Comparison of ENCODE assay signal across 17 cellular contexts in the genomic region with DNA sequence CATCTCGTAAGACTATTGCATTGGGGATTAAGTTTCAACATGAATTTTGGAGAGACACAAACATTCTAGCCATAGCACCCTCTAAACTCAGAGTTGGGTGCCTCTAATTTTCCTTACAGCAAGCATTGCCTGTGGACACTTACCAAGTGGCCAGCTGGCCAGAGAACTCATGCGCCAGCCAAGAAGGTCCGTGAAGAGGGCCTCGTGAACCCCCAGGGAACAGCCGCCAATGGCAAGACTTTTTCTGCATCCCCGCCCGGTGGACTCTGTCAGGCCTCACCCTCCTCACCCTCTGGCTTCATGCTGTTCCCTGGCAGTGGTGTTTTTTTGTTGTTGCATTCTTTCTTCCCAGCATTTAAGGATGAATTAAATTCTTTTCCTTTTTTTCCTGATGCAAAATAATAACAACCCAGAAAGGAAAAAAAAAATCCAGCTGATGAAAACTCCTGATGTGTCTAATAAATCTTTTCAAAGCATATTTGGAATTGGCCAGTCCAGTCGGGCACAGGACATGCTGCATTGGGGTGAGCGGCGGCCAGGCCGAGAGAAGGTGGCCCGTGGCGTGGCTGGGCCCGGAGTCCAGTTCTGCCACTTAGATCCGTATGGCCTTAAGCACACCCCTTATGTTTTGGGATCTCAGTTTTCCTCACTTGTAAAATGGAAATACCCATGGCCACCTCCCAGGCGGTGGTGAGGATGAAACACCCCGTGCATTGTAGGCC.
A peak's percentile ranks its signal among the peaks of the same experiment; 100 is the strongest.
DNase-seq lines count a peak whose midpoint lies in the region; ATAC-seq and TF ChIP-seq lines count a peak whose summit lies in the region.
"Had no signal": no experiment of that assay in that cellular context is flagged by ENCODE, and none has a peak within 500 bp of the region (broad histone marks: within the 10 kb centered on the region; RNA-seq: fewer than 3 reads in every experiment).

No MANE protein-coding gene starts in this region.

- no peaks in the 10 kb centered on the region for H3K9me3 Mint-ChIP-seq in activated CD4-positive, alpha-beta T cell treated with anti-CD3 and anti-CD28 coated beads, Interleukin-2, amount 10 ng/mL, durations not matched to agents 24 days and 14 days

- no peaks in the 10 kb centered on the region for H3F3A ChIP-seq in smooth muscle cell (ENCODE audit: low read depth)

- TF ChIP-seq CTCF in lower lobe of right lung (IDR thresholded peaks at IDR 0.05) (no peak), ovary (IDR thresholded peaks at IDR 0.05) (no peak), upper lobe of right lung (IDR thresholded peaks at IDR 0.05) (no peak), smooth muscle cell (IDR thresholded peaks at IDR 0.05; ENCODE audit: borderline replicate concordance, insufficient read depth, poor library complexity, severe bottlenecking) (no peak)

- no peak overlapping the region for H3K4me3 Mint-ChIP-seq in activated CD4-positive, alpha-beta T cell treated with anti-CD3 and anti-CD28 coated beads, Interleukin-2, amount 10 ng/mL, durations not matched to agents 24 days and 14 days

- no peak overlapping the region for H2AFZ ChIP-seq in smooth muscle cell (ENCODE audit: low read depth)

- H3K4me1 Mint-ChIP-seq in activated CD4-positive, alpha-beta T cell treated with anti-CD3 and anti-CD28 coated beads, Interleukin-2, amount 10 ng/mL, durations not matched to agents 24 days and 14 days = no peaks in the 10 kb centered on the region

- H3K4me2 ChIP-seq in smooth muscle cell = no peak overlapping the region

- DNase-seq in activated CD4-positive, alpha-beta T cell treated with anti-CD3 and anti-CD28 coated beads, Interleukin-2, amount 10 ng/mL, durations not matched to agents 24 days and 14 days = peak; percentile 41
- DNase-seq in activated CD4-positive, alpha-beta T cell treated with anti-CD3 and anti-CD28 coated beads for 4 hours = no peak
- no peak for DNase-seq in lower lobe of right lung
- DNase-seq in ovary = peak; percentile 65 to 81 (median 66)
- no peak for DNase-seq in upper lobe of right lung
- no peak for DNase-seq in smooth muscle cell (lab: John Stamatoyannopoulos, UW; ENCODE audit: unreplicated experiment)
- no peak for DNase-seq in NCI-H2227 treated with DMSO at 0.1 percent for 48 hours (lab: John Stamatoyannopoulos, UW)
- DNase-seq: AML-193, IMR-90, NCI-H1417, NCI-H187 treated with DMSO at 0.1 percent for 48 hours, NCI-H226, NCI-H524, NCI-H82 had no signal

- intact Hi-C loops in activated CD4-positive, alpha-beta T cell treated with anti-CD3 and anti-CD28 coated beads, Interleukin-2, amount 10 ng/mL, durations not matched to agents 24 days and 14 days (cut with micrococcal nuclease) = no loop called here
- intact Hi-C loops in lower lobe of right lung (cut with DNase I) = no loop called here
- intact Hi-C loops in ovary (cut with DNase I) = loop anchor here in 2 of 4 donors (5.0 to 10.0 kb wide), 4 partner anchors 105 to 705 kb away; no protein-coding TSS in a partner anchor
- intact Hi-C loops in upper lobe of right lung (cut with DNase I) = no loop called here

- H3K4me3 ChIP-seq in lower lobe of right lung (no peak overlapping the region), ovary (no peak overlapping the region), upper lobe of right lung (no peak overlapping the region), smooth muscle cell (no peak overlapping the region)

- ATAC-seq in lower lobe of right lung (peak; percentile 16 to 51), upper lobe of right lung (peak; percentile 25), HG02798 (IDR thresholded peaks at IDR 0.05; ENCODE audit: poor library complexity, unreplicated experiment) (no peak)

- H3K36me3 ChIP-seq in lower lobe of right lung (no peaks in the 10 kb centered on the region), ovary (no peaks in the 10 kb centered on the region), upper lobe of right lung (no peaks in the 10 kb centered on the region), smooth muscle cell (ENCODE audit: low read depth) (no peaks in the 10 kb centered on the region)

- H3K27me3 ChIP-seq in lower lobe of right lung (ENCODE audit: low read depth) = no peaks in the 10 kb centered on the region
- no peaks in the 10 kb centered on the region for H3K27me3 ChIP-seq in ovary
- H3K27me3 ChIP-seq in upper lobe of right lung = no peaks in the 10 kb centered on the region
- no peaks in the 10 kb centered on the region for H3K27me3 ChIP-seq in smooth muscle cell (ENCODE audit: low read depth)

- TF ChIP-seq POLR2A in ovary (IDR thresholded peaks at IDR 0.05) = no peak

- no peaks in the 10 kb centered on the region for H4K20me1 ChIP-seq in smooth muscle cell (ENCODE audit: low read depth)

- TF ChIP-seq EP300 in ovary (IDR thresholded peaks at IDR 0.05) = no peak

- no peaks in the 10 kb centered on the region for H3K27me3 Mint-ChIP-seq in activated CD4-positive, alpha-beta T cell treated with anti-CD3 and anti-CD28 coated beads, Interleukin-2, amount 10 ng/mL, durations not matched to agents 24 days and 14 days

- H3K27ac ChIP-seq in lower lobe of right lung (peak overlapping the region; percentile 41), ovary (peak overlapping the region in 1 of 2 donors; percentile 83), upper lobe of right lung (peak overlapping the region; percentile 66), smooth muscle cell (ENCODE audit: low read depth) (no peak overlapping the region)
- H3K27ac ChIP-seq: 22Rv1, C4-2B had no signal

- H3K4me1 ChIP-seq in lower lobe of right lung = no peaks in the 10 kb centered on the region
- peaks cover 24% of the 10 kb centered on the region for H3K4me1 ChIP-seq in ovary (ENCODE audit: insufficient read depth)
- H3K4me1 ChIP-seq in upper lobe of right lung = no peaks in the 10 kb centered on the region
- H3K4me1 ChIP-seq in smooth muscle cell (ENCODE audit: low read depth) = peaks cover 17% of the 10 kb centered on the region

- no peak overlapping the region for H3K27ac Mint-ChIP-seq in activated CD4-positive, alpha-beta T cell treated with anti-CD3 and anti-CD28 coated beads, Interleukin-2, amount 10 ng/mL, durations not matched to agents 24 days and 14 days

- 16 to 34% (median 29%) methylated on average over 17 of the region's 17 CpGs for WGBS in ovary, 3 donors
- WGBS in smooth muscle cell (ENCODE audit: low lambda C conversion rate) = 97% methylated on average over 17 of the region's 17 CpGs

- H3K9ac ChIP-seq in smooth muscle cell (ENCODE audit: low read depth) = no peak overlapping the region

- no peaks in the 10 kb centered on the region for H3K36me3 Mint-ChIP-seq in activated CD4-positive, alpha-beta T cell treated with anti-CD3 and anti-CD28 coated beads, Interleukin-2, amount 10 ng/mL, durations not matched to agents 24 days and 14 days (ENCODE audit: low read depth)

- no peaks in the 10 kb centered on the region for H3K79me2 ChIP-seq in smooth muscle cell (ENCODE audit: low read depth)

- H3K9me3 ChIP-seq in lower lobe of right lung (no peaks in the 10 kb centered on the region), ovary (no peaks in the 10 kb centered on the region), upper lobe of right lung (no peaks in the 10 kb centered on the region), smooth muscle cell (replicated peaks; ENCODE audit: low read depth) (no peaks in the 10 kb centered on the region)

Comparison
In these comparisons a context has a peak if more than half of its experiments do, and no peak if none do; other contexts are left out.
1. DNase-seq: peak in activated CD4-positive, alpha-beta T cell treated with anti-CD3 and anti-CD28 coated beads, Interleukin-2, amount 10 ng/mL, durations not matched to agents 24 days and 14 days (single experiment) and ovary (5 of 5); none in activated CD4-positive, alpha-beta T cell treated with anti-CD3 and anti-CD28 coated beads for 4 hours (0 of 2), lower lobe of right lung (single experiment), upper lobe of right lung (single experiment), smooth muscle cell (single experiment) and NCI-H2227 treated with DMSO at 0.1 percent for 48 hours (single experiment).